9 cellular contexts compared by ENCODE assay signal in the genomic region with DNA sequence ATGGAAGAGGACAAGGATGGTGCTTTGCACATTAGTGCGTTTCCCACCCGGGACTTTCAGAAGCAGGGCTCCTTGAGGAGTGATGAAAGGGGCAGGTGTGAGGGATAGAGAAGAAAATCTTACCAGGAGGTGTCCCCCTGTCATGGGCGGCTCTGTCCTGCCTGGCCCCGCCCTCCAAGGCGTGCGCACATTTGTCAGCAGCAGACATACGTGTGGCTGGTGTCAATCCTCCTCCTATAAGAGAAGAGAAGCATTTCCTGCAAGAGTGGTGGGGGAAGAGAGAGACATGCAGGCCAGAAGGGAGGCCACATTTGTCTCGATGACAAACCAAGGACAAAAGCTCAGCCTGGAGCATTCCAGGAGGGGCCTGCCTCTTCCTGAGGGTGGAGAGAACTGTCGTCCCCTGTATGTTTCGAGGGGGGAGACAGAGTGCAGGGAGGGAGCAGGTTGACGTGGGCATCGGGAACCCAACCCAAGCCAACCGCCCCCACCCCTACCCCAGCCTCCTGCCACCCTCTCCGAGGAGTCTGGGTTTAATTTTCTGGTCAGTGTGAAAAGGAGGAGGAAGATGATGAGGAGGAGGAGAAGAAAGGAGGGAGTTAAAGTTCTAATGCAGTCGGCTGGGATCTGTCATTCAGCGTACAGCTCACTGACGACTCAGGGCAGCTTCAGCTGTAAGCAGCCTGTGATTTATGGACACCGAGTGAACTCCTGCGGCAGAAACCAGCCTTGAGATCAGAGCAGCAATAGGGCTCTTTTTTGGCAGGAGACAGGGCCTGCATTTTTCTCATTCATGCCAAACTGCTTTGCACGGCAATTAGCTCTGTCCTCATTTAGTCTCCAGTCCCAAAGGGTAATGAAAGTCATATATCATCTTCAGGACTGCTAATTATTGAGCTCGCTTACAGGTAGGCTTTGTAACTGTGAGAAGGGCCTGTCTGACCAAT. TPM values are rescaled to one million over a fixed set of nuclear protein-coding genes. Genes with fewer than 3 reads are reported as not detected.
A peak's percentile ranks its signal among the peaks of the same experiment; 100 is the strongest.
DNase-seq lines count a peak whose midpoint lies in the region; ATAC-seq lines count a peak whose summit lies in the region.
"Had no signal": no experiment of that assay in that cellular context is flagged by ENCODE, and none has a peak within 500 bp of the region (broad histone marks: within the 10 kb centered on the region; RNA-seq: fewer than 3 reads in every experiment).

No MANE protein-coding gene starts in this region.

- H3K18ac ChIP-seq in neuronal stem cell (ENCODE audit: low read length), result peak overlapping the region; percentile 45

- peak overlapping the region; percentile 21 to 48 for H3K4me3 ChIP-seq in neuronal stem cell (ENCODE audit: low read length in 2 of 2)

- H3K4me1 ChIP-seq in neuronal stem cell (ENCODE audit: control insufficient read depth in 2 of 2, insufficient read depth in 1 of 2, low read depth in 1 of 2, low read length in 2 of 2), result peaks cover 8 to 12% of the 10 kb centered on the region in 2 donors

- H3K14ac ChIP-seq in neuronal stem cell (ENCODE audit: low read length), result no peak overlapping the region

- no peak overlapping the region for H2BK120ac ChIP-seq in neuronal stem cell (ENCODE audit: low read depth, low read length)

- no CpG with 5 or more reads among the region's 21 CpGs for WGBS in neuronal stem cell (ENCODE audit: extremely low coverage in 2 of 2, insufficient read length in 2 of 2, insufficient replicate concordance in 1 of 2), 2 donors

- no peak overlapping the region for H3K9ac ChIP-seq in neuronal stem cell (ENCODE audit: low read depth, low read length, poor library complexity)

- H3K4ac ChIP-seq in neuronal stem cell (ENCODE audit: low read length), result no peak overlapping the region

- no peak overlapping the region for H2BK12ac ChIP-seq in neuronal stem cell (ENCODE audit: low read length)

- peak; percentile 77 for DNase-seq in ELF-1 (ENCODE audit: low read depth, low spot score)
- peak; percentile 42 for DNase-seq in NCI-H774 (lab: John Stamatoyannopoulos, UW)
- peak; percentile 24 for DNase-seq in foreskin melanocyte
- no peak for DNase-seq in neuronal stem cell (ENCODE audit: low spot score)
- no peak for DNase-seq in NCI-H1048 (lab: John Stamatoyannopoulos, UW)
- DNase-seq in glomerular visceral epithelial cell (ENCODE audit: extremely low spot score), result no peak
- DNase-seq: RPMI8226 had no signal

- H3K36me3 ChIP-seq in neuronal stem cell (replicated peaks in 1 of 2; ENCODE audit: control insufficient read depth in 2 of 2, insufficient read depth in 2 of 2, low read length in 2 of 2), result no peaks in the 10 kb centered on the region

- H3K9me3 ChIP-seq in neuronal stem cell (replicated peaks in 1 of 2; ENCODE audit: control insufficient read depth in 2 of 2, insufficient read depth in 1 of 2, low read depth in 1 of 2, low read length in 2 of 2), result no peaks in the 10 kb centered on the region

- no peak overlapping the region for H2AK5ac ChIP-seq in neuronal stem cell (ENCODE audit: low read depth, low read length)

- H3K23ac ChIP-seq in neuronal stem cell (ENCODE audit: low read depth, low read length, poor library complexity), result no peak overlapping the region

- H3K4me2 ChIP-seq in neuronal stem cell (ENCODE audit: insufficient read depth, low read length, poor library complexity, severe bottlenecking), result peak overlapping the region; percentile 72

- peak overlapping the region; percentile 88 for H2AFZ ChIP-seq in neuronal stem cell (ENCODE audit: low read length)

- no peak overlapping the region for H2BK15ac ChIP-seq in neuronal stem cell (ENCODE audit: low read length)

- H3K27me3 ChIP-seq in neuronal stem cell (ENCODE audit: control insufficient read depth in 3 of 3, insufficient read depth in 3 of 3, low read depth in 1 of 3, low read length in 3 of 3), result peaks cover 0 to 17% (median 0%) of the 10 kb centered on the region in 3 experiments

- H2BK5ac ChIP-seq in neuronal stem cell (ENCODE audit: low read length), result no peak overlapping the region

- H3K79me1 ChIP-seq in neuronal stem cell (ENCODE audit: low read depth, low read length), result no peaks in the 10 kb centered on the region

- H4K8ac ChIP-seq in neuronal stem cell (ENCODE audit: low read depth, low read length), result no peak overlapping the region

- H3K27ac ChIP-seq in neuronal stem cell (replicated peaks; ENCODE audit: low read length), result peak overlapping the region; percentile 7

- no peak overlapping the region for H4K91ac ChIP-seq in neuronal stem cell (ENCODE audit: low read depth, low read length, poor library complexity)

- ATAC-seq in GM18520 (IDR thresholded peaks at IDR 0.05; ENCODE audit: unreplicated experiment) (no peak), GM19467 (IDR thresholded peaks at IDR 0.05; ENCODE audit: unreplicated experiment) (no peak)

RNA-seq across cellular contexts. Expression of gene COMTD1, which starts 47.7 kb away (rescaled TPM):
- polyA plus RNA-seq in neuronal stem cell (2013, experiment 1 of 2), result 3.8 TPM
- polyA plus RNA-seq in neuronal stem cell (2013, experiment 2 of 2), result 3.8 TPM

Comparison
In these comparisons a context has a peak if more than half of its experiments do, and no peak if none do; other contexts are left out.
1. DNase-seq: peak in ELF-1 (single experiment), NCI-H774 (single experiment) and foreskin melanocyte (single experiment); none in neuronal stem cell (single experiment), NCI-H1048 (single experiment) and glomerular visceral epithelial cell (single experiment).